In the genomic region with DNA sequence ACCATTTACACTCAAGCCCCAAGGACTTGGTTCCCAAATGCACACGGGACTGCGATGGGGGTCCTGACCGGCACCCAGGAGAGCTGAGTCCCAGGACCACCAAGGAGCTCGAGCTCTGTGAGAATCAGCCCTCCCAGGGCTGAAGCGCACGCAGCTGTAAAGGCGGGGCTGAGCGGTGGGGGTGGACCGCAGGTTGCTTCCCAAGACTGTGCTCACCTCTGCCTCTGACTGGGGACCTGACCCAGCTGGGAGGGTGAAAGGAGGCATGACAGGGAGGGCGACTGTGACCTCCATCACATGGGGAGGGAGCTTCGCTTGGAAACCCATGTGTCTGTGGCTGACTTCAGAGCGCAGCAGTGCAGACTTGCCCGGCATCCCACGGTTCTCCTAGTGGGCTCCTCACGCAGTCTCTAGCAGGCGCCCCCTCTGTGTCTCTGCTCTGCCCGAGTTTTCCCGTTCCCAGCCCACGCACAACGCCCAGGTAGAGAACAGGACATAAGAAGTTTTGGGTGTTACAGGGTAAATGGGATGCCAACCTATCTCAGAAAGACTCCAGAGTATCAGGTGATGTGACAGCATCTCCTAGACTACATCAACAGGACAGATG, we compare ENCODE assay signal across 11 cellular contexts.
"Had no signal": no experiment of that assay in that cellular context is flagged by ENCODE, and none has a peak within 500 bp of the region (broad histone marks: within the 10 kb centered on the region; RNA-seq: fewer than 3 reads in every experiment).

No MANE protein-coding gene starts in this region.

- H3K4me3 Mint-ChIP-seq: activated T-helper 17 cell treated with anti-CD3 and anti-CD28 coated beads, Interleukin-2, amount 50 U/mL, for 72 hours; natural killer cell treated with Interleukin-12 subunit alpha and Interleukin-12 subunit beta and Interleukin-15 and Interleukin-18, amount 100 ng/mL, for 72 hours had no signal

- H3K27me3 ChIP-seq: SJSA1, tibial artery, vagina had no signal

- H3K9me3 Mint-ChIP-seq: activated T-helper 17 cell treated with anti-CD3 and anti-CD28 coated beads, Interleukin-2, amount 50 U/mL, for 72 hours; natural killer cell treated with Interleukin-12 subunit alpha and Interleukin-12 subunit beta and Interleukin-15 and Interleukin-18, amount 100 ng/mL, for 72 hours had no signal

- H3K27me3 Mint-ChIP-seq: activated T-helper 17 cell treated with anti-CD3 and anti-CD28 coated beads, Interleukin-2, amount 50 U/mL, for 72 hours; natural killer cell treated with Interleukin-12 subunit alpha and Interleukin-12 subunit beta and Interleukin-15 and Interleukin-18, amount 100 ng/mL, for 72 hours had no signal

- H3K27ac Mint-ChIP-seq: activated T-helper 17 cell treated with anti-CD3 and anti-CD28 coated beads, Interleukin-2, amount 50 U/mL, for 72 hours had no signal

- H3K4me1 ChIP-seq: SJSA1 had no signal

- H3K9me3 ChIP-seq: mucosa of descending colon, SJSA1, tibial artery, vagina had no signal

- DNase-seq: activated CD4-positive, alpha-beta T cell treated with anti-CD3 and anti-CD28 coated beads, Interleukin-2, amount 50 U/mL, for 4 hours; activated CD4-positive, CD25-positive, alpha-beta regulatory T cell; activated naive CD4-positive, alpha-beta T cell treated with anti-CD3 and anti-CD28 coated beads, Interleukin-2, amount 50 U/mL, for 16 hours; foreskin melanocyte; stimulated activated CD4-positive, alpha-beta T cell treated with anti-CD3 and anti-CD28 coated beads, Interleukin-4, amount 100 ng/mL, for 1 hour had no signal

- H3K27ac ChIP-seq: SJSA1, tibial artery, vagina had no signal

- ATAC-seq: activated T-helper 17 cell treated with anti-CD3 and anti-CD28 coated beads, Interleukin-2, amount 50 U/mL, for 72 hours had no signal

- H3K4me3 ChIP-seq: mucosa of descending colon, SJSA1, tibial artery, vagina had no signal
